ENCODE assay signal across 10 cellular contexts in the genomic region with DNA sequence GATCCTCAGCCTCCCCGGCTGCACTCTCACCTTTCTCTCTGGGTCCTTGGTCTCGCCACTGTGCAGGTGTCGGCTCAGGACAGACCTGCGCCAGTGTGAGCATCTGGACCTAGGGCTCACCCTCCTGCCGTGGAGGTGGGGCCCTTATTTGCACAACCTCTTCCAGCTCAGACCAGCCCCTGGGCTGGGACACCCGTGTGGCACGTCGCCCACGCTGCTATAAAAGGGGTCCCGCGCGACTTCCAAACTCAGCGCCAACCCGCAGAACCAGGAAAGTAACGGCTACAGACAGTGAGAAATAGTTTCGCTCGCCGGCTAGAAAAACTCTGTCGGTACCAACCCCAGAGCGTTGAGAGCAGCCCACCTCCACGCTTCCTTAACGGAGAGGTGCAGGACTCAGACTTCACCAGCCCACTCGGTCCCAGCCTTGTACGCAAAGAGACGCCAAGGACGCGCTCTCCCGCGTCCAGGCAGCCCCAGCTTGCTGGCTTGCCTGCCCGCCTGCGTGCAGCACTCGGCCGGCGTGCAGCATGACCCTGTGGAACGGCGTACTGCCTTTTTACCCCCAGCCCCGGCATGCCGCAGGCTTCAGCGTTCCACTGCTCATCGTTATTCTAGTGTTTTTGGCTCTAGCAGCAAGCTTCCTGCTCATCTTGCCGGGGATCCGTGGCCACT. TPM values are rescaled to one million over a fixed set of nuclear protein-coding genes. Genes with fewer than 3 reads are reported as not detected.
DNase-seq lines count a peak whose midpoint lies in the region; TF ChIP-seq lines count a peak whose summit lies in the region.
"Had no signal": no experiment of that assay in that cellular context is flagged by ENCODE, and none has a peak within 500 bp of the region (broad histone marks: within the 10 kb centered on the region; RNA-seq: fewer than 3 reads in every experiment).

A gene (minus strand): TSS at position 97 of the 675 bp plus-strand sequence. CDS start 761 bp downstream, outside the sequence.
A gene (plus strand): TSS at position 251 of the 675 bp plus-strand sequence. CDS start 280 bp downstream, at position 531.

- peaks cover 23% of the 10 kb centered on the region for H3K4me1 Mint-ChIP-seq in Calu3 (ENCODE audit: low read depth, unreplicated experiment)
- H3K4me1 Mint-ChIP-seq in activated naive CD8-positive, alpha-beta T cell (ENCODE audit: low read depth), result peaks cover 39% of the 10 kb centered on the region
- H3K4me1 Mint-ChIP-seq in mesothelial cell of epicardium, result peaks cover 15% of the 10 kb centered on the region

- H3K9me3 Mint-ChIP-seq in Calu3 (ENCODE audit: low read depth, unreplicated experiment), result no peaks in the 10 kb centered on the region
- no peaks in the 10 kb centered on the region for H3K9me3 Mint-ChIP-seq in activated naive CD8-positive, alpha-beta T cell (ENCODE audit: low read depth)
- no peaks in the 10 kb centered on the region for H3K9me3 Mint-ChIP-seq in mesothelial cell of epicardium
- H3K9me3 Mint-ChIP-seq: activated naive CD4-positive, alpha-beta T cell treated with anti-CD3 and anti-CD28 coated beads, Interleukin-2, amount 50 U/mL, for 72 hours had no signal

- intact Hi-C loops in Calu3 (cut with micrococcal nuclease; ENCODE audit: unreplicated experiment), result no loop called here

- no peaks in the 10 kb centered on the region for H3K36me3 Mint-ChIP-seq in Calu3 (ENCODE audit: insufficient read depth, unreplicated experiment)
- H3K36me3 Mint-ChIP-seq in activated naive CD8-positive, alpha-beta T cell, result no peaks in the 10 kb centered on the region
- no peaks in the 10 kb centered on the region for H3K36me3 Mint-ChIP-seq in mesothelial cell of epicardium

- CTCF ChIA-PET in Calu3 (lab: Charles Lee), result interaction anchor here (1.0 to 1.8 kb wide), 2 partner anchors 16 to 24 kb away, joined by 3 read pairs; a partner anchor contains a TSS

- H3K27ac Mint-ChIP-seq in Calu3 (ENCODE audit: unreplicated experiment) (no peak within 1 kb of the TSS), mesothelial cell of epicardium (no peak within 1 kb of the TSS)
- no peak within 1 kb of the TSS for H3K27ac Mint-ChIP-seq in activated naive CD8-positive, alpha-beta T cell
- H3K27ac Mint-ChIP-seq: activated naive CD4-positive, alpha-beta T cell treated with anti-CD3 and anti-CD28 coated beads, Interleukin-2, amount 50 U/mL, for 72 hours had no signal

- H3K27me3 Mint-ChIP-seq in Calu3 (ENCODE audit: unreplicated experiment) (peaks cover 81% of the 10 kb centered on the region), mesothelial cell of epicardium (ENCODE audit: low read depth) (peaks cover 82% of the 10 kb centered on the region)
- H3K27me3 Mint-ChIP-seq in activated naive CD8-positive, alpha-beta T cell, result peaks cover 51% of the 10 kb centered on the region

- peak; percentile 15 for DNase-seq in 8988T
- no peak for DNase-seq in Calu3
- no peak for DNase-seq in mesothelial cell of epicardium (ENCODE audit: low spot score in 2 of 2, unreplicated experiment in 2 of 2)
- no peak for DNase-seq in NCI-H510A treated with DMSO at 0.1 percent for 48 hours (lab: John Stamatoyannopoulos, UW)
- DNase-seq in AG20443 (ENCODE audit: low spot score), result no peak
- no peak for DNase-seq in superior temporal gyrus (ENCODE audit: extremely low spot score)
- no peak for DNase-seq in OCI-M2 (lab: John Stamatoyannopoulos, UW; ENCODE audit: unreplicated experiment)

- no TSS peak for BruUV-seq in Calu3 (replicated peaks; lab: Mats Ljungman, UMichigan)

- peak within 1 kb of the TSS; percentile 60 for H3K4me3 Mint-ChIP-seq in Calu3 (ENCODE audit: low read depth, unreplicated experiment)
- H3K4me3 Mint-ChIP-seq in activated naive CD8-positive, alpha-beta T cell, result peak within 1 kb of the TSS; percentile 72
- H3K4me3 Mint-ChIP-seq in mesothelial cell of epicardium, result peak within 1 kb of the TSS; percentile 36

- no peak for TF ChIP-seq CTCF in Calu3 (IDR thresholded peaks at IDR 0.05; ENCODE audit: unreplicated experiment)
- no peak for TF ChIP-seq CTCF in mesothelial cell of epicardium (IDR thresholded peaks at IDR 0.05; ENCODE audit: unreplicated experiment)

RNA-seq across cellular contexts. Expression of the first gene that starts in this region (rescaled TPM):
- total RNA-seq in Calu3 (2022), result 0.21 and 1.2 TPM in 2 replicates
- 1.5 to 2.3 TPM (median 1.6 TPM) in 3 replicates for total RNA-seq in mesothelial cell of epicardium

RNA-seq across cellular contexts. Expression of the second gene that starts in this region (rescaled TPM):
- total RNA-seq in Calu3 (2022) (0.34 TPM in 1 of 2 replicates, not detected in the other), mesothelial cell of epicardium (not detected in 3 replicates)
- total RNA-seq: activated naive CD4-positive, alpha-beta T cell treated with anti-CD3 and anti-CD28 coated beads, Interleukin-2, amount 50 U/mL, for 72 hours; Daoy had no signal
